ENCODE assay signal across 1 cellular context in the genomic region with DNA sequence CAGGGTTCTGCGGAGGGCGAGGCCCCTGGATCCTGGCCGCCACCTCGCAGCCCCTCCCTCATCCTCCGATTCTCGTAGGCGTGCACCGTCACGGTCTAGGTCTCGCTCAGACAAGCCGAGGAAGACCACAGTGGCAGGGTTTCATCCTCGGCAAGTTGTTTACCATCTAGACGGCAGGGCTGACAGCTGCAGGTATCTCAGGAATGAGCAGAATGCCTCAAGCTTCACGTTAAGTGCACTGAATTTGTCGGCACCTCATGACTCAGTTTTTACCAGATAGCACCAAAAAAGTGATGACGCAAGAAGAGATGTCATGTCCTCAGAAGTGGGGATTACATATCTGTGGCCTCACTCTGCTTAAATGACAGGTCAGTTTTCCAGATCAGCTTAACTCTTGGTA.
A peak's percentile ranks its signal among the peaks of the same experiment; 100 is the strongest.
TF ChIP-seq lines count a peak whose summit lies in the region.

No MANE protein-coding gene starts in this region.

TF ChIP-seq in K562, 482 proteins besides CTCF, POLR2A, EP300 and RAD21 (continued from another document):
- TF ChIP-seq, protein P1, sequence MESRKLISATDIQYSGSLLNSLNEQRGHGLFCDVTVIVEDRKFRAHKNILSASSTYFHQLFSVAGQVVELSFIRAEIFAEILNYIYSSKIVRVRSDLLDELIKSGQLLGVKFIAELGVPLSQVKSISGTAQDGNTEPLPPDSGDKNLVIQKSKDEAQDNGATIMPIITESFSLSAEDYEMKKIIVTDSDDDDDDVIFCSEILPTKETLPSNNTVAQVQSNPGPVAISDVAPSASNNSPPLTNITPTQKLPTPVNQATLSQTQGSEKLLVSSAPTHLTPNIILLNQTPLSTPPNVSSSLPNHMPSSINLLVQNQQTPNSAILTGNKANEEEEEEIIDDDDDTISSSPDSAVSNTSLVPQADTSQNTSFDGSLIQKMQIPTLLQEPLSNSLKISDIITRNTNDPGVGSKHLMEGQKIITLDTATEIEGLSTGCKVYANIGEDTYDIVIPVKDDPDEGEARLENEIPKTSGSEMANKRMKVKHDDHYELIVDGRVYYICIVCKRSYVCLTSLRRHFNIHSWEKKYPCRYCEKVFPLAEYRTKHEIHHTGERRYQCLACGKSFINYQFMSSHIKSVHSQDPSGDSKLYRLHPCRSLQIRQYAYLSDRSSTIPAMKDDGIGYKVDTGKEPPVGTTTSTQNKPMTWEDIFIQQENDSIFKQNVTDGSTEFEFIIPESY (CRISPR knock-in tag; IDR thresholded peaks at IDR 0.05): no peak
- no peak for TF ChIP-seq U2AF2 (optimal IDR thresholded peaks at IDR 0.05; ENCODE audit: low read depth, low read length)
- TF ChIP-seq KLF16 (IDR thresholded peaks at IDR 0.05): no peak
- TF ChIP-seq ARID1B (IDR thresholded peaks at IDR 0.05): 0 out of 2 replicates have a peak, but pooled peaks have one; percentile 24
- 0 out of 2 replicates have a peak, but pooled peaks have one; percentile 22 for TF ChIP-seq CXXC5 (CRISPR knock-in tag; IDR thresholded peaks at IDR 0.05)
- TF ChIP-seq ATF6 (CRISPR knock-in tag; IDR thresholded peaks at IDR 0.05): no peak
- no peak for TF ChIP-seq ZNF639 (CRISPR knock-in tag; conservative IDR thresholded peaks at IDR 0.05 in 1 of 2, IDR thresholded peaks at IDR 0.05 in 1 of 2)
- no peak for TF ChIP-seq EHMT2 (IDR thresholded peaks at IDR 0.05)
- TF ChIP-seq TFAP4 (CRISPR knock-in tag; IDR thresholded peaks at IDR 0.05; ENCODE audit: borderline replicate concordance): no peak
- no peak for TF ChIP-seq CBFA2T2 (conservative IDR thresholded peaks at IDR 0.05)
- no peak for TF ChIP-seq IRF9 (tag; IDR thresholded peaks at IDR 0.05)
- no peak for TF ChIP-seq ZNF668 (CRISPR knock-in tag; IDR thresholded peaks at IDR 0.05)
- TF ChIP-seq ZBTB5 (IDR thresholded peaks at IDR 0.05): no peak
- no peak for TF ChIP-seq ZFX (CRISPR knock-in tag; IDR thresholded peaks at IDR 0.05)
- TF ChIP-seq ZNF197 (CRISPR knock-in tag; IDR thresholded peaks at IDR 0.05; ENCODE audit: low read depth): no peak
- no peak for TF ChIP-seq HDAC3 (IDR thresholded peaks at IDR 0.05; ENCODE audit: borderline replicate concordance, partially characterized antibody)
- no peak for TF ChIP-seq CHAMP1 (IDR thresholded peaks at IDR 0.05)
- TF ChIP-seq EZH2 (IDR thresholded peaks at IDR 0.05; ENCODE audit: borderline replicate concordance, low read depth, low read length): no peak
- no peak for TF ChIP-seq GTF2A2 (tag; IDR thresholded peaks at IDR 0.05)
- TF ChIP-seq, protein P2, sequence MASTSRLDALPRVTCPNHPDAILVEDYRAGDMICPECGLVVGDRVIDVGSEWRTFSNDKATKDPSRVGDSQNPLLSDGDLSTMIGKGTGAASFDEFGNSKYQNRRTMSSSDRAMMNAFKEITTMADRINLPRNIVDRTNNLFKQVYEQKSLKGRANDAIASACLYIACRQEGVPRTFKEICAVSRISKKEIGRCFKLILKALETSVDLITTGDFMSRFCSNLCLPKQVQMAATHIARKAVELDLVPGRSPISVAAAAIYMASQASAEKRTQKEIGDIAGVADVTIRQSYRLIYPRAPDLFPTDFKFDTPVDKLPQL (IDR thresholded peaks at IDR 0.05; ENCODE audit: extremely low read depth, insufficient read length): no peak
- no peak for TF ChIP-seq POLR2AphosphoS5 (IDR thresholded peaks at IDR 0.05; ENCODE audit: control insufficient read depth, insufficient read depth, low read depth, low read length)
- TF ChIP-seq TRIM24 (IDR thresholded peaks at IDR 0.05): peak; percentile 40 to 57; a peak in 2 of 4 replicates
